In genomic region chr4:150126201-150126879, GRCh38 we compare ENCODE assay signal across 12 cellular contexts. TPM values are rescaled to one million over a fixed set of nuclear protein-coding genes. Genes with fewer than 3 reads are reported as not detected.
DNase-seq lines count a peak whose midpoint lies in the region; ATAC-seq, FAIRE-seq and TF ChIP-seq lines count a peak whose summit lies in the region.
"Had no signal": no experiment of that assay in that cellular context is flagged by ENCODE, and none has a peak within 500 bp of the region (broad histone marks: within the 10 kb centered on the region; RNA-seq: fewer than 3 reads in every experiment).

No MANE protein-coding gene starts in this region.

- no peaks in the 10 kb centered on the region for H3K36me3 ChIP-seq in esophagus squamous epithelium

- no peak for TF ChIP-seq CTCF in GM13977 (IDR thresholded peaks at IDR 0.05; ENCODE audit: extremely low read depth, insufficient read depth, missing control alignments)
- TF ChIP-seq CTCF in esophagus squamous epithelium (IDR thresholded peaks at IDR 0.05): no peak

- no peak for TF ChIP-seq POLR2A in H54 (IDR thresholded peaks at IDR 0.05; ENCODE audit: low read depth, low read length)
- no peak for TF ChIP-seq POLR2A in esophagus squamous epithelium (IDR thresholded peaks at IDR 0.05)

- FAIRE-seq in H54 (lab: Jason Lieb, UNC): no peak
- no peak for FAIRE-seq in frontal cortex (lab: Jason Lieb, UNC)

- in situ Hi-C loops in GM13977 (cut with MboI; ENCODE audit: low pct_unique_long_range_greater_than_20kb, low sequenced_read_pairs, unreplicated experiment): no loop called here

- peaks cover 2% of the 10 kb centered on the region for H3K4me1 ChIP-seq in right cardiac atrium (ENCODE audit: control insufficient read depth, insufficient read depth, low read length)
- peaks cover 0 to 9% (median 0%) of the 10 kb centered on the region in 3 donors for H3K4me1 ChIP-seq in esophagus squamous epithelium

- ATAC-seq in HG02885 (IDR thresholded peaks at IDR 0.05; ENCODE audit: poor library complexity, unreplicated experiment) (peak; percentile 71), right cardiac atrium (peak; percentile 31 to 48)

- no peaks in the 10 kb centered on the region for H3K27me3 ChIP-seq in right cardiac atrium (ENCODE audit: control insufficient read depth, insufficient read depth)
- peaks cover 0 to 31% (median 0%) of the 10 kb centered on the region in 4 donors for H3K27me3 ChIP-seq in esophagus squamous epithelium

- H3K9me3 ChIP-seq in right cardiac atrium (ENCODE audit: control insufficient read depth, low read length) (no peaks in the 10 kb centered on the region), esophagus squamous epithelium (peaks cover 0 to 5% (median 0%) of the 10 kb centered on the region in 3 donors)

- intact Hi-C loops in right cardiac atrium (cut with DNase I) (no loop called here), esophagus squamous epithelium (cut with DNase I) (no loop called here)

- DNase-seq in GM13977 (ENCODE audit: low spot score) (peak; percentile 20), RPMI7951 (ENCODE audit: low read depth) (peak; percentile 33), right cardiac atrium (no peak), H54 (ENCODE audit: insufficient read length, low spot score) (no peak), esophagus squamous epithelium (lab: John Stamatoyannopoulos, UW) (no peak), frontal cortex (ENCODE audit: low spot score in 2 of 2) (no peak)
- DNase-seq in stimulated activated CD4-positive, alpha-beta T cell treated with anti-CD3 and anti-CD28 coated beads, Interleukin-4, amount 100 ng/mL, for 1 hour: no peak
- DNase-seq: aorta, NCI-H1694 treated with DMSO at 0.1 percent for 48 hours, retina had no signal

- H3K27ac ChIP-seq in right cardiac atrium (ENCODE audit: low read length): no peak overlapping the region
- no peak overlapping the region for H3K27ac ChIP-seq in esophagus squamous epithelium
- H3K27ac ChIP-seq: VCaP had no signal

- 58% methylated on average over 3 of the region's 3 CpGs for WGBS in right cardiac atrium
- WGBS in esophagus squamous epithelium, 2 donors: 46 to 54% methylated on average over 3 of the region's 3 CpGs

- H3K4me3 ChIP-seq in right cardiac atrium (ENCODE audit: low read length): no peak overlapping the region
- no peak overlapping the region for H3K4me3 ChIP-seq in esophagus squamous epithelium

RNA-seq across cellular contexts. Expression of gene DCLK2, which starts 48.1 kb away (rescaled TPM):
- 1.7 and 4.1 TPM in 2 replicates for total RNA-seq in RPMI7951 (2014; rRNA removed; shearing (Covaris generic))
- total RNA-seq in right cardiac atrium: 10 to 100 TPM; 11.1 to 15.3 (median 13.1) TPM
- 7.3 TPM for polyA plus RNA-seq in right cardiac atrium
- total RNA-seq in esophagus squamous epithelium: 1 to 10 TPM in 1 of 4 donors, under 1 TPM in 3; 0.61 to 4.0 (median 0.74) TPM
- 75.4 TPM for total RNA-seq in frontal cortex

Comparison
In these comparisons a context has a peak if more than half of its experiments do, and no peak if none do; other contexts are left out.
1. DNase-seq: peak in GM13977 (single experiment) and RPMI7951 (single experiment); none in right cardiac atrium (0 of 3), H54 (single experiment), esophagus squamous epithelium (single experiment), stimulated activated CD4-positive, alpha-beta T cell treated with anti-CD3 and anti-CD28 coated beads, Interleukin-4, amount 100 ng/mL, for 1 hour (single experiment) and frontal cortex (0 of 2).